In genomic region chr7:29405891-29406290, GRCh38 we compare ENCODE assay signal across 1 cellular context.
TF ChIP-seq lines count a peak whose summit lies in the region.

No MANE protein-coding gene starts in this region.

TF ChIP-seq in HepG2, 621 proteins besides CTCF, POLR2A, EP300 and RAD21 (continued from another document):
- TF ChIP-seq, protein P1, sequence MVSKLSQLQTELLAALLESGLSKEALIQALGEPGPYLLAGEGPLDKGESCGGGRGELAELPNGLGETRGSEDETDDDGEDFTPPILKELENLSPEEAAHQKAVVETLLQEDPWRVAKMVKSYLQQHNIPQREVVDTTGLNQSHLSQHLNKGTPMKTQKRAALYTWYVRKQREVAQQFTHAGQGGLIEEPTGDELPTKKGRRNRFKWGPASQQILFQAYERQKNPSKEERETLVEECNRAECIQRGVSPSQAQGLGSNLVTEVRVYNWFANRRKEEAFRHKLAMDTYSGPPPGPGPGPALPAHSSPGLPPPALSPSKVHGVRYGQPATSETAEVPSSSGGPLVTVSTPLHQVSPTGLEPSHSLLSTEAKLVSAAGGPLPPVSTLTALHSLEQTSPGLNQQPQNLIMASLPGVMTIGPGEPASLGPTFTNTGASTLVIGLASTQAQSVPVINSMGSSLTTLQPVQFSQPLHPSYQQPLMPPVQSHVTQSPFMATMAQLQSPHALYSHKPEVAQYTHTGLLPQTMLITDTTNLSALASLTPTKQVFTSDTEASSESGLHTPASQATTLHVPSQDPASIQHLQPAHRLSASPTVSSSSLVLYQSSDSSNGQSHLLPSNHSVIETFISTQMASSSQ (IDR thresholded peaks at IDR 0.05; ENCODE audit: low read depth) = no peak
- TF ChIP-seq, protein P1 (CRISPR knock-in tag; IDR thresholded peaks at IDR 0.05; ENCODE audit: borderline replicate concordance) = 0 out of 2 replicates have a peak, but pooled peaks have one; percentile 21
- no peak for TF ChIP-seq MYNN (CRISPR knock-in tag; IDR thresholded peaks at IDR 0.05; ENCODE audit: low read depth)
- no peak for TF ChIP-seq SCMH1 (CRISPR knock-in tag; IDR thresholded peaks at IDR 0.05; ENCODE audit: borderline replicate concordance)
- TF ChIP-seq ATF5 (CRISPR knock-in tag; IDR thresholded peaks at IDR 0.05; ENCODE audit: low read depth) = no peak
- peak; percentile 58; the same call in 1 of the 2 replicates for TF ChIP-seq DPF2 (CRISPR knock-in tag; IDR thresholded peaks at IDR 0.05; ENCODE audit: borderline replicate concordance, low read depth)
- no peak for TF ChIP-seq SRF (IDR thresholded peaks at IDR 0.05; ENCODE audit: low read depth, low read length)
- no peak for TF ChIP-seq GTF3A (CRISPR knock-in tag; conservative IDR thresholded peaks at IDR 0.05)
- TF ChIP-seq, protein P2, sequence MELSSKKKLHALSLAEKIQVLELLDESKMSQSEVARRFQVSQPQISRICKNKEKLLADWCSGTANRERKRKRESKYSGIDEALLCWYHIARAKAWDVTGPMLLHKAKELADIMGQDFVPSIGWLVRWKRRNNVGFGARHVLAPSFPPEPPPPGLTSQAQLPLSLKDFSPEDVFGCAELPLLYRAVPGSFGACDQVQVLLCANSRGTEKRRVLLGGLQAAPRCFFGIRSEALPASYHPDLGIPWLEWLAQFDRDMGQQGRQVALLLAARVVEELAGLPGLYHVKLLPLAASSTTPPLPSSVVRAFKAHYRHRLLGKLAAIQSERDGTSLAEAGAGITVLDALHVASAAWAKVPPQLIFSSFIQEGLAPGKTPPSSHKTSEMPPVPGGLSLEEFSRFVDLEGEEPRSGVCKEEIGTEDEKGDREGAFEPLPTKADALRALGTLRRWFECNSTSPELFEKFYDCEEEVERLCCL (CRISPR knock-in tag; IDR thresholded peaks at IDR 0.05; ENCODE audit: borderline replicate concordance) = no peak
- no peak; the same call in 1 of the 2 replicates for TF ChIP-seq TARDBP (CRISPR knock-in tag; IDR thresholded peaks at IDR 0.05)
- TF ChIP-seq FUBP1 (CRISPR knock-in tag; IDR thresholded peaks at IDR 0.05; ENCODE audit: borderline replicate concordance) = no peak
- TF ChIP-seq ZNF264 (CRISPR knock-in tag; IDR thresholded peaks at IDR 0.05) = no peak
